ENCODE assay signal across 1 cellular context in genomic region chr21:14454642-14455009, GRCh38.
A peak's percentile ranks its signal among the peaks of the same experiment; 100 is the strongest.
TF ChIP-seq lines count a peak whose summit lies in the region.

No MANE protein-coding gene starts in this region.

TF ChIP-seq in K562, 482 proteins besides CTCF, POLR2A, EP300 and RAD21 (continued from another document):
- TF ChIP-seq ATF6 (CRISPR knock-in tag; IDR thresholded peaks at IDR 0.05) (no peak), MLLT1 (IDR thresholded peaks at IDR 0.05) (no peak), CEBPZ (IDR thresholded peaks at IDR 0.05; ENCODE audit: borderline replicate concordance, low read depth, low read length) (no peak), RBBP5 (IDR thresholded peaks at IDR 0.05; ENCODE audit: borderline replicate concordance, insufficient read depth, low read length, poor library complexity, severe bottlenecking) (peak; percentile 64), TCFL5 (CRISPR knock-in tag; conservative IDR thresholded peaks at IDR 0.05) (no peak), BRCA1 (IDR thresholded peaks at IDR 0.05) (no peak), BRCA1 (CRISPR knock-in tag; IDR thresholded peaks at IDR 0.05) (no peak)
TF ChIP-seq in K562: peak in this region for 16.
